Comparison of ENCODE assay signal across 8 cellular contexts in genomic region chr5:15596936-15597335, GRCh38.
"Had no signal": no experiment of that assay in that cellular context is flagged by ENCODE, and none has a peak within 500 bp of the region (broad histone marks: within the 10 kb centered on the region; RNA-seq: fewer than 3 reads in every experiment).

No MANE protein-coding gene starts in this region.

- H3K27ac Mint-ChIP-seq: HFFc6, IgD-negative memory B cell had no signal

- H3K36me3 ChIP-seq: HAP-1 had no signal

- H3K9me3 ChIP-seq: HAP-1 had no signal

- DNase-seq: GOT3, H7, HFFc6, KBM-7 had no signal

- H3K36me3 Mint-ChIP-seq: IgD-negative memory B cell had no signal

- H3K9me3 Mint-ChIP-seq: HFFc6 had no signal

- H3K4me3 Mint-ChIP-seq: HFFc6, IgD-negative memory B cell had no signal

- H3K27me3 Mint-ChIP-seq: IgD-negative memory B cell had no signal

- H3K4me1 Mint-ChIP-seq: IgD-negative memory B cell had no signal

- ATAC-seq: HCT116, HepG2 had no signal

- FAIRE-seq: HepG2 had no signal

- H3K4me3 ChIP-seq: HAP-1 had no signal
